ENCODE assay signal across 10 cellular contexts in genomic region chr6:93779086-93779858, GRCh38.
DNase-seq lines count a peak whose midpoint lies in the region; ATAC-seq, FAIRE-seq and TF ChIP-seq lines count a peak whose summit lies in the region.
"Had no signal": no experiment of that assay in that cellular context is flagged by ENCODE, and none has a peak within 500 bp of the region (broad histone marks: within the 10 kb centered on the region; RNA-seq: fewer than 3 reads in every experiment).

No MANE protein-coding gene starts in this region.

- peak overlapping the region; percentile 54 for H3K27ac Mint-ChIP-seq in astrocyte (ENCODE audit: unreplicated experiment)
- H3K27ac Mint-ChIP-seq in neural progenitor cell, result peak overlapping the region; percentile 78

- H3K36me3 ChIP-seq in astrocyte (ENCODE audit: insufficient read depth, low read length) (no peaks in the 10 kb centered on the region), neural progenitor cell (no peaks in the 10 kb centered on the region)
- H3K36me3 ChIP-seq: Peyer's patch had no signal

- ATAC-seq in left ventricle myocardium superior, result peak; percentile 99
- ATAC-seq in omental fat pad (ENCODE audit: low FRiP score), result no peak
- no peak for ATAC-seq in GM18520 (IDR thresholded peaks at IDR 0.05; ENCODE audit: unreplicated experiment)
- no peak for ATAC-seq in HG02938 (IDR thresholded peaks at IDR 0.05; ENCODE audit: unreplicated experiment)

- peaks cover 20% of the 10 kb centered on the region for H3F3A ChIP-seq in neural progenitor cell (ENCODE audit: low read depth)

- H3K4me2 ChIP-seq in astrocyte (ENCODE audit: low read length) (peak overlapping the region; percentile 60), neural progenitor cell (peak overlapping the region; percentile 23)

- H3K27me3 ChIP-seq in astrocyte (ENCODE audit: insufficient read depth, low read length), result no peaks in the 10 kb centered on the region
- no peaks in the 10 kb centered on the region for H3K27me3 ChIP-seq in neural progenitor cell
- H3K27me3 ChIP-seq: Peyer's patch had no signal

- H3K4me3 ChIP-seq in astrocyte (ENCODE audit: insufficient read depth, low read depth, low read length) (no peak overlapping the region), neural progenitor cell (no peak overlapping the region)
- H3K4me3 ChIP-seq: Peyer's patch had no signal

- H3K79me2 ChIP-seq in astrocyte (ENCODE audit: insufficient read depth, low read length), result no peaks in the 10 kb centered on the region
- H3K79me2 ChIP-seq in neural progenitor cell (ENCODE audit: low read depth), result no peaks in the 10 kb centered on the region

- FAIRE-seq in D721Med (lab: Jason Lieb, UNC) (peak; percentile 6), astrocyte (lab: Jason Lieb, UNC) (no peak)

- no peaks in the 10 kb centered on the region for H3K36me3 Mint-ChIP-seq in astrocyte (ENCODE audit: low read depth, unreplicated experiment)
- H3K36me3 Mint-ChIP-seq in neural progenitor cell, result no peaks in the 10 kb centered on the region

- H4K20me1 ChIP-seq in astrocyte (ENCODE audit: insufficient read depth, low read length) (no peaks in the 10 kb centered on the region), neural progenitor cell (ENCODE audit: low read depth) (no peaks in the 10 kb centered on the region)

- H3K9me3 ChIP-seq in astrocyte (ENCODE audit: insufficient read depth, low read depth, low read length) (no peaks in the 10 kb centered on the region), neural progenitor cell (ENCODE audit: low read depth) (no peaks in the 10 kb centered on the region)
- H3K9me3 ChIP-seq: Peyer's patch had no signal

- no peak overlapping the region for H3K9ac ChIP-seq in astrocyte (ENCODE audit: low read length)
- no peak overlapping the region for H3K9ac ChIP-seq in neural progenitor cell

- intact Hi-C loops in left ventricle myocardium superior (cut with micrococcal nuclease), result no loop called here

- DNase-seq in D721Med (ENCODE audit: insufficient read length, low spot score) (no peak), astrocyte (ENCODE audit: low read depth) (peak; percentile 20), left ventricle myocardium superior (peak; percentile 35), neural progenitor cell (ENCODE audit: low spot score) (peak; percentile 71), dedifferentiated amniotic fluid mesenchymal stem cell (ENCODE audit: extremely low spot score) (no peak), omental fat pad (ENCODE audit: low spot score) (no peak)
- DNase-seq: activated CD4-positive, alpha-beta T cell treated with anti-CD3 and anti-CD28 coated beads for 1 hour; Peyer's patch had no signal

- H3K4me1 Mint-ChIP-seq in astrocyte (ENCODE audit: low read depth, unreplicated experiment) (peaks cover 11% of the 10 kb centered on the region), neural progenitor cell (peaks cover 31% of the 10 kb centered on the region)

- H3K27ac ChIP-seq in astrocyte (ENCODE audit: low read depth, low read length), result peak overlapping the region; percentile 42
- peak overlapping the region; percentile 81 for H3K27ac ChIP-seq in neural progenitor cell
- H3K27ac ChIP-seq: Peyer's patch had no signal

- TF ChIP-seq CTCF in D721Med (IDR thresholded peaks at IDR 0.05; ENCODE audit: insufficient read depth, missing control alignments) (no peak), astrocyte (IDR thresholded peaks at IDR 0.05; ENCODE audit: insufficient read depth, low read depth, low read length) (no peak), neural progenitor cell (IDR thresholded peaks at IDR 0.05) (peak; percentile 44), omental fat pad (IDR thresholded peaks at IDR 0.05) (no peak)

- H3K4me3 Mint-ChIP-seq in astrocyte (ENCODE audit: unreplicated experiment) (no peak overlapping the region), neural progenitor cell (peak overlapping the region; percentile 35)

- H3K27me3 Mint-ChIP-seq in astrocyte (ENCODE audit: low read depth, unreplicated experiment), result no peaks in the 10 kb centered on the region
- H3K27me3 Mint-ChIP-seq in neural progenitor cell (ENCODE audit: insufficient read depth, low read depth), result peaks cover 2% of the 10 kb centered on the region

- H3K4me1 ChIP-seq in astrocyte (ENCODE audit: insufficient read depth, low read length) (no peaks in the 10 kb centered on the region), neural progenitor cell (peaks cover 28% of the 10 kb centered on the region)
- H3K4me1 ChIP-seq: Peyer's patch had no signal

- H2AFZ ChIP-seq in astrocyte (ENCODE audit: low read depth, low read length), result peak overlapping the region; percentile 56
- H2AFZ ChIP-seq in neural progenitor cell (replicated peaks), result peak overlapping the region; percentile 62

- no peaks in the 10 kb centered on the region for H3K9me3 Mint-ChIP-seq in astrocyte (ENCODE audit: unreplicated experiment)
- no peaks in the 10 kb centered on the region for H3K9me3 Mint-ChIP-seq in neural progenitor cell

Comparison
In these comparisons a context has a peak if more than half of its experiments do, and no peak if none do; other contexts are left out.
1. DNase-seq: peak in astrocyte (single experiment), left ventricle myocardium superior (single experiment) and neural progenitor cell (single experiment); none in D721Med (single experiment), dedifferentiated amniotic fluid mesenchymal stem cell (single experiment) and omental fat pad (single experiment).